ENCODE assay signal across 5 cellular contexts in the genomic region with DNA sequence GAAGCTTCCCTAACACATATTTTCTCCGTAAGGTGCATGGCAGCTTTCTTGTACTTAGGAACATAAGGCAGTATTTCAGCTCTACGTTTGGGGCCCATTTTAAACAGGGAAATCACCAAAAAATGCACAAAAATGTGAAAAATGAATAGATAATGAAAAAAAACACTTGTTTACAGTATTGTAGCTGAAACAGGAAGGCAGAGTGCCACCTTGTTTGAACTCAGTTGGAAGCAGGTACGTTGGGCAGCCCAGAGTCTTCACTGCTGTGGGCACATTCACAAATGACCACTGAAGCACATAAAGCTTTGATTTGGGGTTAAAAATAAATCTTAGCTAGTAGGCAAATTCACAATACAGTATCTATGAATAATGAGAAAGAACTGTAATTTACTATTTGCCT.
"Had no signal": no experiment of that assay in that cellular context is flagged by ENCODE, and none has a peak within 500 bp of the region (broad histone marks: within the 10 kb centered on the region; RNA-seq: fewer than 3 reads in every experiment).

No MANE protein-coding gene starts in this region.

- ATAC-seq: HepG2, K562 had no signal

- DNase-seq: IMR-90, KBM-7, KG1 had no signal
